ENCODE assay signal across 13 cellular contexts in the genomic region with DNA sequence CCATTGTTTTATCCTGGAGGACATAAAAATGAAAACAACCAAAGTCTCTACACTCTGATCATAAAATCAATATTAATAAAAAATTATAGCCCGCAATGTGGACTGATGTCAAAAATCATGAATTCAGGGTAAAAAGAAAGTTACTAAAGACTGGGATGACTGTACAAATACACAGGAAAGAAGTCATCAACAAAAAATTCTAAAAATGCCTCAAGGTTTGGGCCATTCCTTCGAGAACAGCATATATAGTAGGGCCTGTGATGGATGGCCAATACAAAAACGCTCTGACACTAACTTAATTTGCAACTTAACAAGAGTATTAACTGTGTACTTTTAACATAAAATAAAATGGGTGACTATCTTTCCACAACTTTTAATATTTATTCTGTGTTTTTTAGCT.
DNase-seq lines count a peak whose midpoint lies in the region; ATAC-seq lines count a peak whose summit lies in the region.
"Had no signal": no experiment of that assay in that cellular context is flagged by ENCODE, and none has a peak within 500 bp of the region (broad histone marks: within the 10 kb centered on the region; RNA-seq: fewer than 3 reads in every experiment).

No MANE protein-coding gene starts in this region.

- peaks cover 21% of the 10 kb centered on the region for H3K4me1 ChIP-seq in skeletal muscle satellite cell (ENCODE audit: control insufficient read depth, insufficient read depth, low read length)

- no peak overlapping the region for H3K9ac ChIP-seq in skeletal muscle satellite cell (ENCODE audit: low read depth, low read length)

- no peak for ATAC-seq in HG03565 (IDR thresholded peaks at IDR 0.05; ENCODE audit: unreplicated experiment)
- no peak for ATAC-seq in HG03196 (IDR thresholded peaks at IDR 0.05; ENCODE audit: unreplicated experiment)
- ATAC-seq: activated CD8-positive, alpha-beta memory T cell treated with anti-CD3 and anti-CD28 coated beads, Interleukin-2, amount 10 ng/mL, durations not matched to agents 7 days and 5 days; left ventricle myocardium superior had no signal

- H3K9me3 ChIP-seq in skeletal muscle satellite cell (replicated peaks; ENCODE audit: low read length), result no peaks in the 10 kb centered on the region

- H3K36me3 ChIP-seq in skeletal muscle satellite cell (ENCODE audit: insufficient read depth, low read length), result no peaks in the 10 kb centered on the region

- peak overlapping the region; percentile 27 for H3K4me2 ChIP-seq in skeletal muscle satellite cell (ENCODE audit: low read length)

- DNase-seq in HCEC 1CT (peak; percentile 67), amniotic epithelial cell (ENCODE audit: low read depth) (peak; percentile 79), fibroblast of peridontal ligament (ENCODE audit: extremely low read depth) (peak; percentile 47), activated gamma-delta T cell treated with Interleukin-2 at 50 U/mL for 16 hours (no peak)
- DNase-seq: activated CD8-positive, alpha-beta memory T cell treated with anti-CD3 and anti-CD28 coated beads, Interleukin-2, amount 10 ng/mL, durations not matched to agents 7 days and 5 days; caudate nucleus; KBM-7; left ventricle myocardium superior; NCI-H1436; NCI-H510A had no signal

- H3K4me3 ChIP-seq in skeletal muscle satellite cell (ENCODE audit: low read length), result no peak overlapping the region

- no peaks in the 10 kb centered on the region for H3K27me3 ChIP-seq in skeletal muscle satellite cell (ENCODE audit: control insufficient read depth, insufficient read depth, low read length)
